In the genomic region with DNA sequence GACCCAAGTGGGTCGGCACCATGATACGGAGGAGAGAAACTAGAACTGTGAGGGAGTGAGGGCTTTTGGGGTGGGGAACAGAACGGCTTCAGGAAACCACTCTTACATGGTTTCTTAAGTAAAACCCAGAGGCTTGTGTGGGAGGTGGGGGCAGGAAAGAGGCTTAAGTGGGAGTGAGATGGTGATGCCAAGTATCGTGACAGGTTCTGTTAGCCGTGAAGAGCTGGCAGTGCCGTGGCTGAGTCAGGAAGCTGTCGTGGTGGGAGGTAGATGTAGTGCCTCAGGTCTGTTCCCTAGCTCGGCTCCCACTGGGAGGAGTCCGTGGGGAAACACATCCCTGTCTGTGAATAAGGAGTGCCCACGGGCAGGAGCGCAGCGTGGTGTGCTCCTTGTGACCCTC, we compare ENCODE assay signal across 14 cellular contexts.
"Had no signal": no experiment of that assay in that cellular context is flagged by ENCODE, and none has a peak within 500 bp of the region (broad histone marks: within the 10 kb centered on the region; RNA-seq: fewer than 3 reads in every experiment).

No MANE protein-coding gene starts in this region.

- H3K4me3 Mint-ChIP-seq: activated B cell treated with CpG ODN at 0.5 μM for 24 hours; activated CD4-positive, alpha-beta T cell treated with anti-CD3 and anti-CD28 coated beads, Interleukin-2, amount 10 ng/mL, durations not matched to agents 7 days and 5 days; activated CD8-positive, alpha-beta memory T cell treated with anti-CD3 and anti-CD28 coated beads, Interleukin-2, amount 10 ng/mL, durations not matched to agents 7 days and 5 days; activated naive CD8-positive, alpha-beta T cell; activated T-cell treated with anti-CD3 and anti-CD28 coated beads, Interleukin-2, amount 50 U/mL, for 24 hours; natural killer cell; T-helper 1 cell treated with Interleukin-12 subunit alpha and Interleukin-12 subunit beta and Interleukin-4 antibody, amounts not matched to agents 30 μg/mL and 1 μg/mL, for 36 hours had no signal

- ATAC-seq: activated CD8-positive, alpha-beta memory T cell treated with anti-CD3 and anti-CD28 coated beads, Interleukin-2, amount 10 ng/mL, durations not matched to agents 7 days and 5 days; left lobe of liver; natural killer cell; stimulated activated naive CD8-positive, alpha-beta T cell treated with anti-CD3 and anti-CD28 coated beads, Interleukin-15, Interleukin-2, amounts not matched to agents 100 U/mL and 50 U/mL, for 24 hours had no signal

- H3K27ac Mint-ChIP-seq: activated B cell treated with CpG ODN at 0.5 μM for 24 hours; activated CD4-positive, alpha-beta T cell treated with anti-CD3 and anti-CD28 coated beads, Interleukin-2, amount 10 ng/mL, durations not matched to agents 7 days and 5 days; activated CD8-positive, alpha-beta memory T cell treated with anti-CD3 and anti-CD28 coated beads, Interleukin-2, amount 10 ng/mL, durations not matched to agents 7 days and 5 days; activated naive CD8-positive, alpha-beta T cell; activated T-cell treated with anti-CD3 and anti-CD28 coated beads, Interleukin-2, amount 50 U/mL, for 24 hours; natural killer cell; T-helper 1 cell treated with Interleukin-12 subunit alpha and Interleukin-12 subunit beta and Interleukin-4 antibody, amounts not matched to agents 30 μg/mL and 1 μg/mL, for 36 hours had no signal

- H3K9me3 Mint-ChIP-seq: activated B cell treated with CpG ODN at 0.5 μM for 24 hours; activated CD4-positive, alpha-beta T cell treated with anti-CD3 and anti-CD28 coated beads, Interleukin-2, amount 10 ng/mL, durations not matched to agents 7 days and 5 days; activated T-cell treated with anti-CD3 and anti-CD28 coated beads, Interleukin-2, amount 50 U/mL, for 24 hours; natural killer cell; T-helper 1 cell treated with Interleukin-12 subunit alpha and Interleukin-12 subunit beta and Interleukin-4 antibody, amounts not matched to agents 30 μg/mL and 1 μg/mL, for 36 hours had no signal

- H3K4me1 Mint-ChIP-seq: activated B cell treated with CpG ODN at 0.5 μM for 24 hours had no signal

- DNase-seq: activated B cell treated with CpG ODN at 0.5 μM for 24 hours; activated CD4-positive, alpha-beta T cell treated with anti-CD3 and anti-CD28 coated beads, Interleukin-2, amount 10 ng/mL, durations not matched to agents 7 days and 5 days; activated CD8-positive, alpha-beta memory T cell treated with anti-CD3 and anti-CD28 coated beads, Interleukin-2, amount 10 ng/mL, durations not matched to agents 7 days and 5 days; activated effector memory CD4-positive, alpha-beta T cell treated with anti-CD3 and anti-CD28 coated beads, Interleukin-2, amount 50 U/mL, for 16 hours; activated T-cell treated with anti-CD3 and anti-CD28 coated beads, Interleukin-2, amount 50 U/mL, for 24 hours; natural killer cell; stimulated activated CD4-positive, alpha-beta T cell treated with anti-CD3 and anti-CD28 coated beads, Interleukin-4, amount 100 ng/mL, for 1 hour; stimulated activated CD8-positive, alpha-beta memory T cell treated with anti-CD3 and anti-CD28 coated beads, Interleukin-4, amount 100 ng/mL, for 48 hours; stimulated activated naive CD8-positive, alpha-beta T cell treated with anti-CD3 and anti-CD28 coated beads, Interleukin-15, Interleukin-2, amounts not matched to agents 100 U/mL and 50 U/mL, for 24 hours; tibial artery; uterus had no signal

- H3K36me3 Mint-ChIP-seq: activated CD8-positive, alpha-beta memory T cell treated with anti-CD3 and anti-CD28 coated beads, Interleukin-2, amount 10 ng/mL, durations not matched to agents 7 days and 5 days; activated naive CD8-positive, alpha-beta T cell; natural killer cell had no signal
